15 cellular contexts compared by ENCODE assay signal in the genomic region with DNA sequence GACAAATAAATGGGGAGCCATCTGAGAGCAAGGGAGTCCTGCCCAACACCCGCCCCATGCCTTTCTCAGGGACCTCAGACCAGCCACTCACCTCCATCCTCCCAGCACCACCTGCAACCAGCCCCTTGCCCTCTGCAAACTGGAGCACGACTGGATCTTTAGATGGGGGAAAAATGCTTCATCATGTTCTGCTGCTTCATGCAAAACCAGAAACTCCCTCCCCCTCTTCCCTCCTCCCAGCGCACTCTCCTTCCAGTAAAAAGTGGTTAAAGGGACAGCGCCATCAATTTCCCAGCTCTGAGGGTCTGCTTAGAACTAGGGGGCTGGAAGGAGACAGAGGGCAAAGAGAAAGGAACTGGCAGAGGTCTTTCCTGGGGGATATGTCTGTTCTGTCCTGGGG. TPM values are rescaled to one million over a fixed set of nuclear protein-coding genes. Genes with fewer than 3 reads are reported as not detected.
A peak's percentile ranks its signal among the peaks of the same experiment; 100 is the strongest.
DNase-seq lines count a peak whose midpoint lies in the region; ATAC-seq and TF ChIP-seq lines count a peak whose summit lies in the region.
"Had no signal": no experiment of that assay in that cellular context is flagged by ENCODE, and none has a peak within 500 bp of the region (broad histone marks: within the 10 kb centered on the region; RNA-seq: fewer than 3 reads in every experiment).

No MANE protein-coding gene starts in this region.

- peaks cover 22 to 35% (median 28%) of the 10 kb centered on the region in 10 experiments for H3K4me1 ChIP-seq in BLaER1 treated with 17β-estradiol and CSF1 and Interleukin-3, amounts not matched to agents 10 nM and 100 nM
- H3K4me1 ChIP-seq in GM23338 (ENCODE audit: insufficient read depth) (peaks cover 28% of the 10 kb centered on the region), heart left ventricle (peaks cover 0 to 21% (median 9%) of the 10 kb centered on the region in 12 donors), trophoblast cell (ENCODE audit: control insufficient read depth in 1 of 2, insufficient read depth in 2 of 2, low read length in 2 of 2) (peaks cover 9 to 10% of the 10 kb centered on the region in 2 experiments)

- H3K27ac Mint-ChIP-seq in GM23338 = no peak overlapping the region
- H3K27ac Mint-ChIP-seq: activated CD8-positive, alpha-beta T cell treated with anti-CD3 and anti-CD28 coated beads, Interleukin-2, amount 10 ng/mL, durations not matched to agents 7 days and 5 days; stimulated activated naive CD8-positive, alpha-beta T cell treated with anti-CD3 and anti-CD28 coated beads, Interleukin-15, Interleukin-2, amounts not matched to agents 100 ng/mL and 50 ng/mL, for 24 hours had no signal

- 15 to 22% (median 19%) methylated on average over 4 of the region's 4 CpGs for WGBS in heart left ventricle, 4 donors
- no CpG with 5 or more reads among the region's 4 CpGs for WGBS in trophoblast cell (ENCODE audit: extremely low coverage, insufficient coverage, insufficient read length)

- peak overlapping the region; percentile 38 to 79 (median 53) for H3K4me2 ChIP-seq in BLaER1 treated with 17β-estradiol and CSF1 and Interleukin-3, amounts not matched to agents 10 nM and 100 nM
- H3K4me2 ChIP-seq in GM23338 (peak overlapping the region; percentile 87), trophoblast cell (ENCODE audit: low read length) (no peak overlapping the region)

- H3K4ac ChIP-seq in trophoblast cell (ENCODE audit: low read depth, low read length) = no peak overlapping the region

- H2BK12ac ChIP-seq in trophoblast cell (ENCODE audit: low read length) = no peak overlapping the region

- no peak for TF ChIP-seq POLR2A in heart left ventricle (IDR thresholded peaks at IDR 0.05)

- H3K27me3 Mint-ChIP-seq in GM23338 (ENCODE audit: insufficient read depth, low read depth, poor library complexity) = peaks cover 65% of the 10 kb centered on the region
- peaks cover 52% of the 10 kb centered on the region for H3K27me3 Mint-ChIP-seq in activated T-cell treated with anti-CD3 and anti-CD28 coated beads, Interleukin-2, amount 50 U/mL, for 4 hours (ENCODE audit: low read depth)

- no peak overlapping the region for H2BK5ac ChIP-seq in trophoblast cell (ENCODE audit: low read depth, low read length, poor library complexity)

- peaks cover 0 to 41% (median 9%) of the 10 kb centered on the region in 11 experiments; a peak in 9 of 22 replicates for H4K20me1 ChIP-seq in BLaER1 treated with 17β-estradiol and CSF1 and Interleukin-3, amounts not matched to agents 10 nM and 100 nM
- no peaks in the 10 kb centered on the region; the same call in 1 of the 2 replicates for H4K20me1 ChIP-seq in GM23338 (replicated peaks; ENCODE audit: insufficient read depth)

- no peak overlapping the region for H3K9ac ChIP-seq in BLaER1 treated with 17β-estradiol and CSF1 and Interleukin-3, amounts not matched to agents 10 nM and 100 nM
- no peak overlapping the region for H3K9ac ChIP-seq in trophoblast cell (ENCODE audit: low read length)

- peaks cover 18 to 31% (median 20%) of the 10 kb centered on the region in 11 experiments for H3K27me3 ChIP-seq in BLaER1 treated with 17β-estradiol and CSF1 and Interleukin-3, amounts not matched to agents 10 nM and 100 nM
- H3K27me3 ChIP-seq in GM23338 (ENCODE audit: insufficient read depth) = peaks cover 56% of the 10 kb centered on the region
- peaks cover 31 to 75% (median 50%) of the 10 kb centered on the region in 9 donors for H3K27me3 ChIP-seq in heart left ventricle
- peaks cover 33% of the 10 kb centered on the region for H3K27me3 ChIP-seq in trophoblast cell (ENCODE audit: insufficient read depth, low read length)

- H3K79me1 ChIP-seq in trophoblast cell (ENCODE audit: low read length) = no peaks in the 10 kb centered on the region

- peaks cover 7% of the 10 kb centered on the region; the same call in 1 of the 2 replicates for H3F3A ChIP-seq in GM23338 (replicated peaks; ENCODE audit: low read depth)

- no peak overlapping the region for H4K8ac ChIP-seq in trophoblast cell (ENCODE audit: low read depth, low read length)

- no peak overlapping the region for H2BK120ac ChIP-seq in trophoblast cell (ENCODE audit: insufficient read depth, low read length, poor library complexity)

- no peak overlapping the region for H3K4me3 ChIP-seq in BLaER1 treated with 17β-estradiol and CSF1 and Interleukin-3, amounts not matched to agents 10 nM and 100 nM
- H3K4me3 ChIP-seq in GM23338 (peak overlapping the region; percentile 65), heart left ventricle (peak overlapping the region in 1 of 12 donors; percentile 5), trophoblast cell (ENCODE audit: low read depth, low read length) (no peak overlapping the region)
- H3K4me3 ChIP-seq: ascending aorta had no signal

- no peaks in the 10 kb centered on the region for H3K9me2 ChIP-seq in GM23338 (ENCODE audit: insufficient read depth)

- no peak overlapping the region for H3K18ac ChIP-seq in trophoblast cell (ENCODE audit: low read length)

- no peak overlapping the region for H2AFZ ChIP-seq in GM23338
- no peak overlapping the region for H2AFZ ChIP-seq in trophoblast cell (ENCODE audit: insufficient read depth, low read length, poor library complexity)

- H3K4me1 Mint-ChIP-seq in GM23338 = peaks cover 41% of the 10 kb centered on the region
- H3K4me1 Mint-ChIP-seq in activated T-cell treated with anti-CD3 and anti-CD28 coated beads, Interleukin-2, amount 50 U/mL, for 4 hours (ENCODE audit: low read depth) = peaks cover 9% of the 10 kb centered on the region

- no peaks in the 10 kb centered on the region for H3K36me3 ChIP-seq in BLaER1 treated with 17β-estradiol and CSF1 and Interleukin-3, amounts not matched to agents 10 nM and 100 nM
- H3K36me3 ChIP-seq in GM23338 (ENCODE audit: insufficient read depth) (no peaks in the 10 kb centered on the region), heart left ventricle (no peaks in the 10 kb centered on the region), trophoblast cell (ENCODE audit: control insufficient read depth in 1 of 2, insufficient read depth in 2 of 2, low read length in 2 of 2) (no peaks in the 10 kb centered on the region)
- H3K36me3 ChIP-seq: ascending aorta had no signal

- ATAC-seq in GM23338 (no peak), heart left ventricle (no peak)
- ATAC-seq in activated T-cell treated with anti-CD3 and anti-CD28 coated beads, Interleukin-2, amount 50 U/mL, for 4 hours = no peak

- no peak overlapping the region for H3K23ac ChIP-seq in trophoblast cell (ENCODE audit: low read length)

- H4K12ac ChIP-seq in trophoblast cell (ENCODE audit: low read depth, low read length) = no peak overlapping the region

- no peak overlapping the region for H3K14ac ChIP-seq in trophoblast cell (ENCODE audit: low read length)

- H3K79me2 ChIP-seq in GM23338 (replicated peaks; ENCODE audit: insufficient read depth) (no peaks in the 10 kb centered on the region), trophoblast cell (ENCODE audit: control insufficient read depth, insufficient read depth, low read length, poor library complexity) (no peaks in the 10 kb centered on the region)

- peaks cover 10% of the 10 kb centered on the region; the same call in 2 of the 3 replicates for H3K9me3 Mint-ChIP-seq in GM23338
- H3K9me3 Mint-ChIP-seq in activated T-cell treated with anti-CD3 and anti-CD28 coated beads, Interleukin-2, amount 50 U/mL, for 4 hours = no peaks in the 10 kb centered on the region
- H3K9me3 Mint-ChIP-seq: stimulated activated naive CD8-positive, alpha-beta T cell treated with anti-CD3 and anti-CD28 coated beads, Interleukin-15, Interleukin-2, amounts not matched to agents 100 ng/mL and 50 ng/mL, for 24 hours had no signal

- H3K36me3 Mint-ChIP-seq in GM23338 (ENCODE audit: low read depth) = peaks cover 7% of the 10 kb centered on the region; the same call in 2 of the 3 replicates
- no peaks in the 10 kb centered on the region for H3K36me3 Mint-ChIP-seq in activated T-cell treated with anti-CD3 and anti-CD28 coated beads, Interleukin-2, amount 50 U/mL, for 4 hours (ENCODE audit: insufficient read depth)

- peaks cover 0 to 14% (median 7%) of the 10 kb centered on the region in 11 experiments; a peak in 8 of 22 replicates for H3K9me3 ChIP-seq in BLaER1 treated with 17β-estradiol and CSF1 and Interleukin-3, amounts not matched to agents 10 nM and 100 nM (replicated peaks in 1 of 11)
- H3K9me3 ChIP-seq in heart left ventricle = no peaks in the 10 kb centered on the region
- H3K9me3 ChIP-seq in trophoblast cell (ENCODE audit: insufficient read depth, low read depth, low read length) = peaks cover 14% of the 10 kb centered on the region
- H3K9me3 ChIP-seq: ascending aorta had no signal

- peak overlapping the region; percentile 68 for H3K4me3 Mint-ChIP-seq in GM23338
- H3K4me3 Mint-ChIP-seq in activated T-cell treated with anti-CD3 and anti-CD28 coated beads, Interleukin-2, amount 50 U/mL, for 4 hours = no peak overlapping the region
- H3K4me3 Mint-ChIP-seq: activated CD8-positive, alpha-beta T cell treated with anti-CD3 and anti-CD28 coated beads, Interleukin-2, amount 10 ng/mL, durations not matched to agents 7 days and 5 days; stimulated activated naive CD8-positive, alpha-beta T cell treated with anti-CD3 and anti-CD28 coated beads, Interleukin-15, Interleukin-2, amounts not matched to agents 100 ng/mL and 50 ng/mL, for 24 hours had no signal

- H2AK5ac ChIP-seq in trophoblast cell (ENCODE audit: low read length) = no peak overlapping the region

- TF ChIP-seq CTCF in GM23338 (conservative IDR thresholded peaks at IDR 0.05; ENCODE audit: low read depth in 2 of 2) (no peak), heart left ventricle (IDR thresholded peaks at IDR 0.05) (no peak)

- no peak overlapping the region for H3K27ac ChIP-seq in BLaER1 treated with 17β-estradiol and CSF1 and Interleukin-3, amounts not matched to agents 10 nM and 100 nM
- H3K27ac ChIP-seq in GM23338 (ENCODE audit: low read depth) (no peak overlapping the region), heart left ventricle (no peak overlapping the region), trophoblast cell (ENCODE audit: low read depth, low read length) (no peak overlapping the region)
- H3K27ac ChIP-seq: ascending aorta had no signal

- no peak overlapping the region for H4K91ac ChIP-seq in trophoblast cell (ENCODE audit: low read depth, low read length)

- intact Hi-C loops in heart left ventricle (cut with DNase I) = no loop called here

- peak; percentile 54 for DNase-seq in GM23338 (ENCODE audit: low spot score)
- DNase-seq in NCI-H526 treated with DMSO at 0.1 percent for 48 hours (lab: John Stamatoyannopoulos, UW) = peak; percentile 72
- peak; percentile 9 for DNase-seq in epidermal melanocyte (ENCODE audit: insufficient read length, low spot score)
- no peak for DNase-seq in heart left ventricle
- no peak for DNase-seq in activated T-cell treated with anti-CD3 and anti-CD28 coated beads, Interleukin-2, amount 50 U/mL, for 1 hour
- DNase-seq in trophoblast cell = no peak
- no peak for DNase-seq in activated T-cell treated with anti-CD3 and anti-CD28 coated beads, Interleukin-2, amount 50 U/mL, for 4 hours
- DNase-seq: activated effector memory CD4-positive, alpha-beta T cell treated with anti-CD3 and anti-CD28 coated beads, Interleukin-2, amount 50 U/mL, for 16 hours; NCI-H748 treated with DMSO at 0.1 percent for 48 hours; T1000 had no signal

RNA-seq across cellular contexts. Expression of a gene that starts 2.1 kb away (rescaled TPM):
- 2.4 and 2.8 TPM in 2 replicates for total RNA-seq in GM23338 (2014; rRNA removed; shearing (Covaris generic))
- 4.6 and 6.3 TPM in 2 replicates for polyA plus RNA-seq in GM23338 (2016; fragmentation: Nextera tagmentation; extraction: Ambion mirVana)
- total RNA-seq in heart left ventricle = under 1 TPM in 8 of 9 donors, not detected in 1; 0.07 to 0.51 (median 0.14) TPM
- under 1 TPM; 0.08 to 0.10 TPM for polyA plus RNA-seq in heart left ventricle
- 0.54 and 0.67 TPM in 2 replicates for polyA plus RNA-seq in trophoblast cell (2013)
- 1 to 10 TPM; 5.8 to 8.3 (median 7.3) TPM for total RNA-seq in activated T-cell treated with anti-CD3 and anti-CD28 coated beads, Interleukin-2, amount 50 U/mL, for 4 hours

RNA-seq across cellular contexts. Expression of a gene that starts 39.5 kb away (rescaled TPM):
- total RNA-seq in GM23338 (2014; rRNA removed; shearing (Covaris generic)) = not detected in 2 replicates
- polyA plus RNA-seq in GM23338 (2016; fragmentation: Nextera tagmentation; extraction: Ambion mirVana) = not detected in 2 replicates
- not detected for total RNA-seq in heart left ventricle
- not detected for polyA plus RNA-seq in heart left ventricle
- not detected in 2 replicates for polyA plus RNA-seq in trophoblast cell (2013)
- total RNA-seq in activated T-cell treated with anti-CD3 and anti-CD28 coated beads, Interleukin-2, amount 50 U/mL, for 4 hours = not detected
- total RNA-seq: activated CD8-positive, alpha-beta T cell treated with anti-CD3 and anti-CD28 coated beads, Interleukin-2, amount 10 ng/mL, durations not matched to agents 7 days and 5 days; ascending aorta; omental fat pad had no signal

Comparison
In these comparisons a context has a peak if more than half of its experiments do, and no peak if none do; other contexts are left out.
1. DNase-seq: peak in GM23338 (single experiment), NCI-H526 treated with DMSO at 0.1 percent for 48 hours (single experiment) and epidermal melanocyte (single experiment); none in heart left ventricle (0 of 5), activated T-cell treated with anti-CD3 and anti-CD28 coated beads, Interleukin-2, amount 50 U/mL, for 1 hour (single experiment), trophoblast cell (0 of 2) and activated T-cell treated with anti-CD3 and anti-CD28 coated beads, Interleukin-2, amount 50 U/mL, for 4 hours (single experiment).